27 cellular contexts compared by ENCODE assay signal in genomic region chr4:140031706-140032105, GRCh38.
"Had no signal": no experiment of that assay in that cellular context is flagged by ENCODE, and none has a peak within 500 bp of the region (broad histone marks: within the 10 kb centered on the region; RNA-seq: fewer than 3 reads in every experiment).

No MANE protein-coding gene starts in this region.

- H3K27me3 ChIP-seq: left lung, neural progenitor cell, neutrophil, right atrium auricular region, right lobe of liver, stomach, tibial artery, uterus had no signal

- FAIRE-seq: kidney had no signal

- H3K4me1 Mint-ChIP-seq: immature natural killer cell; memory B cell; stimulated activated memory B cell treated with anti-CD40 and anti-IgM and Interleukin-4, amounts not matched to agents 10 μg/mL and 1 μg/mL and 100 μg/mL, for 72 hours had no signal

- H2AFZ ChIP-seq: neural progenitor cell, parathyroid adenoma had no signal

- H3K36me3 ChIP-seq: left lung, neural progenitor cell, neutrophil, right atrium auricular region, right lobe of liver, stomach, thoracic aorta, tibial artery, uterus had no signal

- DNase-seq: hypothalamus; immature natural killer cell; kidney; left colon; left lung; naive thymus-derived CD8-positive, alpha-beta T cell; occipital lobe; psoas muscle; right lobe of liver; stimulated activated CD4-positive, alpha-beta T cell treated with anti-CD3 and anti-CD28 coated beads, Interleukin-1b, Interleukin-23, amount 100 ng/mL, for 48 hours; stimulated activated CD4-positive, alpha-beta T cell treated with anti-CD3 and anti-CD28 coated beads, Interleukin-2, amount 100 ng/mL, for 48 hours; stimulated activated CD4-positive, alpha-beta T cell treated with anti-CD3 and anti-CD28 coated beads, Interleukin-4, amount 100 ng/mL, for 4 hours; stimulated activated CD8-positive, alpha-beta memory T cell treated with anti-CD3 and anti-CD28 coated beads, Interleukin-4, amount 100 ng/mL, for 48 hours; stimulated activated naive CD8-positive, alpha-beta T cell treated with anti-CD3 and anti-CD28 coated beads, Interleukin-15, Interleukin-2, amounts not matched to agents 100 U/mL and 50 U/mL, for 24 hours; stomach; tibial artery; trophoblast cell; uterus had no signal

- H3K4me2 ChIP-seq: neural progenitor cell, smooth muscle cell had no signal

- H3K4me3 ChIP-seq: left lung, neural progenitor cell, psoas muscle, right atrium auricular region, right lobe of liver, smooth muscle cell, stomach, thoracic aorta, tibial artery, uterus had no signal

- H3K4me1 ChIP-seq: parathyroid adenoma, right atrium auricular region, right lobe of liver, uterus had no signal

- H3K4me3 Mint-ChIP-seq: immature natural killer cell; memory B cell; naive thymus-derived CD8-positive, alpha-beta T cell; nephron; neural progenitor cell; stimulated activated memory B cell treated with anti-CD40 and anti-IgM and Interleukin-4, amounts not matched to agents 10 μg/mL and 1 μg/mL and 100 μg/mL, for 72 hours had no signal

- H3K36me3 Mint-ChIP-seq: immature natural killer cell; memory B cell; naive thymus-derived CD8-positive, alpha-beta T cell; neural progenitor cell; stimulated activated memory B cell treated with anti-CD40 and anti-IgM and Interleukin-4, amounts not matched to agents 10 μg/mL and 1 μg/mL and 100 μg/mL, for 72 hours had no signal

- ATAC-seq: left colon; left lung; naive thymus-derived CD8-positive, alpha-beta T cell; psoas muscle; stimulated activated memory B cell treated with anti-CD40 and anti-IgM and Interleukin-4, amounts not matched to agents 10 μg/mL and 1 μg/mL and 100 μg/mL, for 72 hours; stimulated activated naive CD8-positive, alpha-beta T cell treated with anti-CD3 and anti-CD28 coated beads, Interleukin-15, Interleukin-2, amounts not matched to agents 100 U/mL and 50 U/mL, for 24 hours had no signal

- H3K9me3 Mint-ChIP-seq: memory B cell; naive thymus-derived CD8-positive, alpha-beta T cell; nephron; neural progenitor cell; stimulated activated memory B cell treated with anti-CD40 and anti-IgM and Interleukin-4, amounts not matched to agents 10 μg/mL and 1 μg/mL and 100 μg/mL, for 72 hours had no signal

- H3K9me3 ChIP-seq: left lung, neutrophil, psoas muscle, right atrium auricular region, right lobe of liver, stomach, thoracic aorta, tibial artery, uterus had no signal

- H3K27ac ChIP-seq: left lung, neural progenitor cell, neutrophil, parathyroid adenoma, psoas muscle, right atrium auricular region, right lobe of liver, stomach, thoracic aorta, tibial artery, uterus had no signal

- H3K27ac Mint-ChIP-seq: immature natural killer cell; memory B cell; naive thymus-derived CD8-positive, alpha-beta T cell; nephron; neural progenitor cell; stimulated activated memory B cell treated with anti-CD40 and anti-IgM and Interleukin-4, amounts not matched to agents 10 μg/mL and 1 μg/mL and 100 μg/mL, for 72 hours had no signal

- H3K9ac ChIP-seq: neural progenitor cell, parathyroid adenoma had no signal
